25 cellular contexts compared by ENCODE assay signal in genomic region chr5:92371889-92372235, GRCh38.
A peak's percentile ranks its signal among the peaks of the same experiment; 100 is the strongest.
DNase-seq lines count a peak whose midpoint lies in the region; ATAC-seq and TF ChIP-seq lines count a peak whose summit lies in the region.
"Had no signal": no experiment of that assay in that cellular context is flagged by ENCODE, and none has a peak within 500 bp of the region (broad histone marks: within the 10 kb centered on the region; RNA-seq: fewer than 3 reads in every experiment).

No MANE protein-coding gene starts in this region.

- in situ Hi-C loops in Caki2 (cut with HindIII; ENCODE audit: low pct_unique_long_range_greater_than_20kb, low sequenced_read_pairs), result no loop called here
- in situ Hi-C loops in astrocyte of the spinal cord (cut with HindIII; ENCODE audit: low sequenced_read_pairs), result no loop called here

- TF ChIP-seq CTCF in astrocyte of the spinal cord (IDR thresholded peaks at IDR 0.05; ENCODE audit: low read depth, low read length), result no peak
- no peak for TF ChIP-seq CTCF in right lobe of liver (IDR thresholded peaks at IDR 0.05)
- TF ChIP-seq CTCF in MM.1S (IDR thresholded peaks at IDR 0.05; ENCODE audit: low read length), result no peak

- 63% methylated on average over 2 of the region's 2 CpGs for WGBS in right lobe of liver (ENCODE audit: insufficient coverage, low coverage, low lambda C conversion rate, missing lambda C conversion rate)

- H3K27ac ChIP-seq in HUES48 (ENCODE audit: low read depth, low read length) (peak overlapping the region; percentile 2), right lobe of liver (peak overlapping the region; percentile 33 to 65 (median 41)), MM.1S (ENCODE audit: low read length) (no peak overlapping the region)
- H3K27ac ChIP-seq: body of pancreas, coronary artery, thyroid gland had no signal

- peak in 1 of 4 donors; percentile 70 for ATAC-seq in right lobe of liver
- ATAC-seq in HG03469 (IDR thresholded peaks at IDR 0.05; ENCODE audit: unreplicated experiment), result no peak
- ATAC-seq: body of pancreas; CD8-positive, alpha-beta T cell; natural killer cell; stimulated activated memory B cell treated with anti-CD40 and anti-IgM and Interleukin-4, amounts not matched to agents 10 μg/mL and 1 μg/mL and 100 μg/mL, for 72 hours had no signal

- H3K79me2 ChIP-seq in MM.1S (ENCODE audit: low read length), result no peaks in the 10 kb centered on the region

- no peaks in the 10 kb centered on the region for H4K20me1 ChIP-seq in MM.1S (ENCODE audit: insufficient read depth, low read length)

- no peak for TF ChIP-seq POLR2A in right lobe of liver (IDR thresholded peaks at IDR 0.05)

- H3K36me3 ChIP-seq in HUES48 (ENCODE audit: control insufficient read depth, insufficient read depth, low read length) (no peaks in the 10 kb centered on the region), right lobe of liver (no peaks in the 10 kb centered on the region), MM.1S (replicated peaks; ENCODE audit: insufficient read depth, low read length) (no peaks in the 10 kb centered on the region)
- H3K36me3 ChIP-seq: thyroid gland had no signal

- intact Hi-C loops in right lobe of liver (cut with DNase I), result no loop called here

- H3K9me3 ChIP-seq in HUES48 (ENCODE audit: control insufficient read depth, insufficient read depth, low read length), result no peaks in the 10 kb centered on the region
- H3K9me3 ChIP-seq in right lobe of liver, result no peaks in the 10 kb centered on the region
- no peaks in the 10 kb centered on the region for H3K9me3 ChIP-seq in MM.1S (replicated peaks; ENCODE audit: insufficient read depth, low read length)
- H3K9me3 ChIP-seq: body of pancreas, thyroid gland had no signal

- no peak overlapping the region for H3K4me3 ChIP-seq in HUES48 (ENCODE audit: low read depth, low read length)
- H3K4me3 ChIP-seq in astrocyte of the spinal cord (ENCODE audit: low read depth, low read length), result no peak overlapping the region
- H3K4me3 ChIP-seq in right lobe of liver, result no peak overlapping the region
- no peak overlapping the region for H3K4me3 ChIP-seq in MM.1S (ENCODE audit: low read length)
- H3K4me3 ChIP-seq: body of pancreas, coronary artery, thyroid gland had no signal

- no peaks in the 10 kb centered on the region for H3K9me2 ChIP-seq in MM.1S (replicated peaks; ENCODE audit: insufficient read depth, low read length)

- H3K4me1 ChIP-seq in HUES48 (ENCODE audit: control insufficient read depth, insufficient read depth, low read length) (peaks cover 8% of the 10 kb centered on the region), right lobe of liver (peaks cover 0 to 27% (median 6%) of the 10 kb centered on the region in 4 donors), MM.1S (ENCODE audit: low read length) (no peaks in the 10 kb centered on the region)
- H3K4me1 ChIP-seq: body of pancreas, thyroid gland had no signal

- H3F3A ChIP-seq in MM.1S (ENCODE audit: insufficient read depth, low read length), result no peaks in the 10 kb centered on the region

- no peaks in the 10 kb centered on the region for H3K27me3 ChIP-seq in HUES48 (ENCODE audit: control insufficient read depth, insufficient read depth, low read length)
- no peaks in the 10 kb centered on the region for H3K27me3 ChIP-seq in right lobe of liver
- no peaks in the 10 kb centered on the region for H3K27me3 ChIP-seq in MM.1S (replicated peaks; ENCODE audit: insufficient read depth, low read length)
- H3K27me3 ChIP-seq: body of pancreas, thyroid gland had no signal

- H3K9ac ChIP-seq in HUES48 (ENCODE audit: low read depth, low read length) (no peak overlapping the region), MM.1S (ENCODE audit: low read length) (no peak overlapping the region)

- DNase-seq in Caki2 (ENCODE audit: low read depth) (peak; percentile 89), astrocyte of the spinal cord (ENCODE audit: low read depth, low spot score) (peak; percentile 54), right lobe of liver (peak in 1 of 3 donors; percentile 25), MM.1S (no peak), NCI-H128 (lab: John Stamatoyannopoulos, UW; ENCODE audit: unreplicated experiment) (no peak), dermis blood vessel endothelial cell (no peak)
- DNase-seq: activated naive CD8-positive, alpha-beta T cell treated with anti-CD3 and anti-CD28 coated beads for 36 hours; activated T-cell treated with anti-CD3 and anti-CD28 coated beads, Interleukin-2, amount 50 U/mL, for 48 hours; body of pancreas; CD8-positive, alpha-beta T cell; DMS53; hypothalamus; Kasumi-1; kidney; natural killer cell; NCI-H1417; NCI-H2107; NCI-H524; Right ventricle myocardium superior; stimulated activated CD4-positive, alpha-beta T cell treated with anti-CD3 and anti-CD28 coated beads, Interleukin-1b, Interleukin-23, amount 100 ng/mL, for 48 hours; thyroid gland had no signal

- no peak overlapping the region for H2AFZ ChIP-seq in MM.1S (ENCODE audit: low read length)

- no peak overlapping the region for H3K4me2 ChIP-seq in MM.1S (ENCODE audit: low read depth, low read length)

Comparison
In these comparisons a context has a peak if more than half of its experiments do, and no peak if none do; other contexts are left out.
1. DNase-seq: peak in Caki2 (single experiment) and astrocyte of the spinal cord (single experiment); none in MM.1S (single experiment), NCI-H128 (single experiment) and dermis blood vessel endothelial cell (single experiment).